Comparison of ENCODE assay signal across 1 cellular context in the genomic region with DNA sequence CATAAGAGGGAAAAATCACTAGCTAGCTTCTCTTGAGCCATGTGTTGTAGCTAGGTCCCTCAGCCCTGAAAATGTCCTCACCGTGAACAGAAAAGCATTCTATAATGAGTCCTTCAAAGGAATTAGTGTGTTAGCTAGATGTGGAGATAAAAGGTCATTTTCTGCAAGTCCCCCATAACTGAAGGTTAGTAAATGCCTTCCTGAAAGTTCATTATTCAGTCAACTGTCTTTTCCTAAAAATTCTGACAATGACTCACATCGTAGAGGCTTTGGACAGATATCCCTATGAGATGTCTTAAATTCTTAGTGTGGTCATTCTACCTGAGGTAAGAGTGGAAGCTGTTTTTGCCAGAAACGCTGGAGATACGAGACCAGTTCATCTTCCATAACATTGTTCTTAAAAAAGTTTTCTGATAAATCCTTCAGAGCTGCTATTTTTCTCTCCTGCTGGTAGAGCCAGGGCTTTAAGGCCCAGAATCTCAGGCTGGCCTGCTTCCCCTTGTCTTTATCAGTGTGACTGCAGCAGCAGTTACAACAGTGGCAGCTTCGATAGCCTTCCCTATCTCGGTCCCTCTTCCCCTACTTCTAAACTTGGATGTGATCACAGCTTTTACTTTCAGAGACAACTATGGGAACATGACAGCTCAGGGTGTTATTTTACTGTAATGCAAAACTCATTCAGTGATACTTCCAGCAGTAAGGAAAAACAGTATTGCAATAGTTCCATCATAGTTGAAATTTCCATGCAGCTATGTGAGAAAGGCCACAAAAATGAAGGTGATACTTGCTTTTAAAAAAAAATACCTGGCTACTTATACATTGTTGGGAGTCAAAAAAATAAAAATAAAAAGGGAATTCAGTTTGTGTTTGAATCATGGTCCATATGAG.
TF ChIP-seq lines count a peak whose summit lies in the region.

No MANE protein-coding gene starts in this region.

TF ChIP-seq in HepG2, 621 proteins besides CTCF, POLR2A, EP300 and RAD21:
- TF ChIP-seq ONECUT2 (CRISPR knock-in tag; IDR thresholded peaks at IDR 0.05) = no peak
- TF ChIP-seq ZNF546 (CRISPR knock-in tag; conservative IDR thresholded peaks at IDR 0.05) = no peak
- no peak for TF ChIP-seq SRSF9 (IDR thresholded peaks at IDR 0.05; ENCODE audit: borderline replicate concordance, insufficient read depth, low read depth, low read length, poor library complexity, severe bottlenecking)
- TF ChIP-seq ZSCAN30 (CRISPR knock-in tag; IDR thresholded peaks at IDR 0.05) = no peak
